In genomic region chr19:23762884-23763711, GRCh38 we compare ENCODE assay signal across 8 cellular contexts. TPM values are rescaled to one million over a fixed set of nuclear protein-coding genes. Genes with fewer than 3 reads are reported as not detected.
DNase-seq lines count a peak whose midpoint lies in the region; ATAC-seq, FAIRE-seq and TF ChIP-seq lines count a peak whose summit lies in the region.

No MANE protein-coding gene starts in this region.

- ATAC-seq in HG03039 (IDR thresholded peaks at IDR 0.05; ENCODE audit: unreplicated experiment) = peak; percentile 58
- peak; percentile 94 for ATAC-seq in Right ventricle myocardium superior (ENCODE audit: poor library complexity)
- ATAC-seq in pancreas = peak; percentile 86 to 94 (median 91)

- H3K27ac ChIP-seq in RWPE1 (peak overlapping the region; percentile 55), pancreas (peak overlapping the region; percentile 74 to 81 (median 80)), thyroid gland (peak overlapping the region; percentile 64 to 83 (median 82))

- 2 to 8% methylated on average over 51 of the region's 51 CpGs for WGBS in pancreas, 2 donors
- 0 to 4% methylated on average over 34 to 41 of the region's 51 CpGs for WGBS in thyroid gland, 2 donors

- no peaks in the 10 kb centered on the region for H3K9me3 Mint-ChIP-seq in activated naive CD8-positive, alpha-beta T cell (ENCODE audit: low read depth)

- H3K27me3 ChIP-seq in pancreas (no peaks in the 10 kb centered on the region), thyroid gland (no peaks in the 10 kb centered on the region)

- peak; percentile 63 to 87 for TF ChIP-seq POLR2A in thyroid gland (IDR thresholded peaks at IDR 0.05)

- peak overlapping the region; percentile 77 for H3K4me3 ChIP-seq in GM12864 (ENCODE audit: low read depth, low read length)
- H3K4me3 ChIP-seq in pancreas = peak overlapping the region; percentile 73 to 94 (median 82)
- peak overlapping the region; percentile 27 to 67 (median 38) for H3K4me3 ChIP-seq in thyroid gland (replicated peaks in 1 of 3)

- H3K9me3 ChIP-seq in pancreas (no peaks in the 10 kb centered on the region), thyroid gland (no peaks in the 10 kb centered on the region)

- DNase-seq in GM12864 (ENCODE audit: low read depth) (peak; percentile 38), RWPE1 (ENCODE audit: low spot score) (peak; percentile 73), Right ventricle myocardium superior (peak; percentile 92), pancreas (peak; percentile 84 to 93 (median 87)), thyroid gland (peak; percentile 93), Kasumi-1 (lab: John Stamatoyannopoulos, UW) (no peak)

- H3K4me1 Mint-ChIP-seq in activated naive CD8-positive, alpha-beta T cell (ENCODE audit: low read depth) = peaks cover 38% of the 10 kb centered on the region

- intact Hi-C loops in Right ventricle myocardium superior (cut with DNase I) = no loop called here
- intact Hi-C loops in pancreas (cut with DNase I) = no loop called here
- intact Hi-C loops in thyroid gland (cut with DNase I) = loop anchor here (5.0 kb wide), 1 partner anchor 76 kb away; the partner anchor contains the start of gene ZNF675

- no peaks in the 10 kb centered on the region for H3K27me3 Mint-ChIP-seq in activated naive CD8-positive, alpha-beta T cell

- CTCF ChIA-PET in RWPE1 (lab: Yijun Ruan, JAX) = no interaction called here

- POLR2A ChIA-PET in RWPE1 (lab: Yijun Ruan, JAX; ENCODE audit: low non-redundant PET) = no interaction called here

- H3K4me1 ChIP-seq in pancreas = peaks cover 0 to 7% (median 0%) of the 10 kb centered on the region in 3 donors
- H3K4me1 ChIP-seq in thyroid gland = no peaks in the 10 kb centered on the region

- peak overlapping the region; percentile 95 for H3K4me3 Mint-ChIP-seq in activated naive CD8-positive, alpha-beta T cell

- H3K27ac Mint-ChIP-seq in activated naive CD8-positive, alpha-beta T cell = peak overlapping the region; percentile 85

- no peak for TF ChIP-seq CTCF in GM12864 (IDR thresholded peaks at IDR 0.05; ENCODE audit: low read depth, low read length, missing control alignments)
- no peak for TF ChIP-seq CTCF in RWPE1 (conservative IDR thresholded peaks at IDR 0.05; ENCODE audit: low read depth)
- TF ChIP-seq CTCF in pancreas (IDR thresholded peaks at IDR 0.05) = no peak
- peak in 1 of 6 experiments; percentile 3 for TF ChIP-seq CTCF in thyroid gland (IDR thresholded peaks at IDR 0.05)

- H3K36me3 ChIP-seq in pancreas (no peaks in the 10 kb centered on the region), thyroid gland (no peaks in the 10 kb centered on the region)

- peaks cover 3% of the 10 kb centered on the region for H3K36me3 Mint-ChIP-seq in activated naive CD8-positive, alpha-beta T cell

- no peak for FAIRE-seq in pancreas (lab: Jason Lieb, UNC)

RNA-seq across cellular contexts. Expression of gene ZNF681, which starts 4.4 kb away (rescaled TPM):
- 0.30 TPM for total RNA-seq in Right ventricle myocardium superior
- 1 to 10 TPM in 5 of 6 donors, under 1 TPM in 1; 0.87 to 2.1 (median 1.3) TPM for total RNA-seq in pancreas
- polyA plus RNA-seq in pancreas = under 1 TPM; 0.30 to 0.59 TPM
- total RNA-seq in thyroid gland = 1 to 10 TPM; 1.6 to 4.5 (median 2.0) TPM

Comparison
In these comparisons a context has a peak if more than half of its experiments do, and no peak if none do; other contexts are left out.
1. DNase-seq: peak in GM12864 (single experiment), RWPE1 (single experiment), Right ventricle myocardium superior (single experiment), pancreas (6 of 6) and thyroid gland (2 of 2); none in Kasumi-1 (0 of 2).
2. Peak in every context shown above with its lines, with median percentiles within 50 percentile points of each other: H3K4me3 ChIP-seq, ATAC-seq and H3K27ac ChIP-seq.